Comparison of ENCODE assay signal across 17 cellular contexts in genomic region chr1:108595510-108595909, GRCh38. TPM values are rescaled to one million over a fixed set of nuclear protein-coding genes. Genes with fewer than 3 reads are reported as not detected.
DNase-seq lines count a peak whose midpoint lies in the region; ATAC-seq and TF ChIP-seq lines count a peak whose summit lies in the region.
"Had no signal": no experiment of that assay in that cellular context is flagged by ENCODE, and none has a peak within 500 bp of the region (broad histone marks: within the 10 kb centered on the region; RNA-seq: fewer than 3 reads in every experiment).

No MANE protein-coding gene starts in this region.

- DNase-seq in IMR-90 = peak; percentile 32
- DNase-seq in cardiac fibroblast (ENCODE audit: low read depth in 2 of 2) = peak; percentile 59 to 90
- no peak for DNase-seq in left ventricle myocardium inferior
- DNase-seq in stomach = no peak
- DNase-seq in PC-3 = no peak
- DNase-seq in activated effector memory CD4-positive, alpha-beta T cell treated with Interleukin-2 at 50 U/mL for 16 hours = no peak
- no peak for DNase-seq in activated T-cell treated with anti-CD3 and anti-CD28 coated beads, Interleukin-2, amount 50 U/mL, for 72 hours
- DNase-seq: activated CD4-positive, alpha-beta T cell treated with anti-CD3 and anti-CD28 coated beads, Interleukin-2, amount 10 ng/mL, durations not matched to agents 24 days and 14 days; activated T-cell treated with anti-CD3 and anti-CD28 coated beads, Interleukin-2, amount 50 U/mL, for 4 hours; amniotic stem cell; CD4-positive, CD25-positive, alpha-beta regulatory T cell; immature natural killer cell; NCI-H2081; NCI-H774; ovary; spleen had no signal

- no peak overlapping the region for H2BK5ac ChIP-seq in IMR-90 (ENCODE audit: low read depth, low read length, poor library complexity, severe bottlenecking)

- ATAC-seq in IMR-90 (ENCODE audit: low read depth) = no peak
- no peak for ATAC-seq in PC-3
- no peak for ATAC-seq in activated T-cell treated with anti-CD3 and anti-CD28 coated beads, Interleukin-2, amount 50 U/mL, for 72 hours (replicated peaks in 1 of 2)
- ATAC-seq: activated T-cell treated with anti-CD3 and anti-CD28 coated beads, Interleukin-2, amount 50 U/mL, for 4 hours had no signal

- H3K79me2 ChIP-seq in PC-3 (ENCODE audit: low read length) = no peaks in the 10 kb centered on the region

- H3K4ac ChIP-seq in IMR-90 (ENCODE audit: low read depth, low read length) = no peak overlapping the region

- H3K9me3 ChIP-seq in IMR-90 (ENCODE audit: control insufficient read depth, insufficient read depth, low read length) (no peaks in the 10 kb centered on the region), left ventricle myocardium inferior (replicated peaks) (no peaks in the 10 kb centered on the region), stomach (no peaks in the 10 kb centered on the region), PC-3 (ENCODE audit: low read length) (no peaks in the 10 kb centered on the region)
- H3K9me3 ChIP-seq: ovary, spleen had no signal

- H3K4me1 ChIP-seq in IMR-90 (ENCODE audit: control insufficient read depth, insufficient read depth, low read length) = peaks cover 4% of the 10 kb centered on the region
- peaks cover 63% of the 10 kb centered on the region for H3K4me1 ChIP-seq in left ventricle myocardium inferior
- peaks cover 14 to 77% (median 25%) of the 10 kb centered on the region in 4 donors for H3K4me1 ChIP-seq in stomach
- peaks cover 27% of the 10 kb centered on the region for H3K4me1 ChIP-seq in PC-3 (ENCODE audit: insufficient read depth, low read length)

- H3K9me3 Mint-ChIP-seq in activated T-cell treated with anti-CD3 and anti-CD28 coated beads, Interleukin-2, amount 50 U/mL, for 72 hours = no peaks in the 10 kb centered on the region
- H3K9me3 Mint-ChIP-seq: activated CD4-positive, alpha-beta T cell treated with anti-CD3 and anti-CD28 coated beads, Interleukin-2, amount 10 ng/mL, durations not matched to agents 24 days and 14 days; activated T-cell treated with anti-CD3 and anti-CD28 coated beads, Interleukin-2, amount 50 U/mL, for 4 hours; CD4-positive, CD25-positive, alpha-beta regulatory T cell; dendritic cell treated with granulocyte-macrophage colony-stimulating factor and Interleukin-4, amounts not matched to agents 40 ng/mL and 50 ng/mL, for 4 days; immature natural killer cell had no signal

- H3K27ac ChIP-seq in IMR-90 (ENCODE audit: insufficient read depth, low read length) = no peak overlapping the region
- H3K27ac ChIP-seq in left ventricle myocardium inferior (replicated peaks) = peak overlapping the region; percentile 45
- peak overlapping the region in 3 of 5 donors; percentile 50 to 63 (median 60) for H3K27ac ChIP-seq in stomach
- H3K27ac ChIP-seq in PC-3 (ENCODE audit: low read length) = no peak overlapping the region
- H3K27ac ChIP-seq: ovary had no signal

- POLR2A ChIA-PET in IMR-90 (lab: Charles Lee; ENCODE audit: unreplicated experiment) = interaction anchor here (0.5 kb wide), 1 partner anchor 62 kb away, joined by 7 read pairs; no protein-coding TSS in a partner anchor
- POLR2A ChIA-PET in PC-3 (lab: Charles Lee; ENCODE audit: unreplicated experiment) = no interaction called here

- in situ Hi-C loops in IMR-90 (cut with MboI; ENCODE audit: low sequenced_read_pairs) = no loop called here

- TF ChIP-seq POLR2A in IMR-90 (IDR thresholded peaks at IDR 0.05; ENCODE audit: low read depth, low read length) (no peak), stomach (IDR thresholded peaks at IDR 0.05) (no peak)

- no peak overlapping the region; the same call in 1 of the 2 replicates for H3K4me2 ChIP-seq in IMR-90 (ENCODE audit: low read depth, low read length)
- H3K4me2 ChIP-seq in PC-3 (ENCODE audit: low read length) = no peak overlapping the region

- H3K4me1 Mint-ChIP-seq in activated T-cell treated with anti-CD3 and anti-CD28 coated beads, Interleukin-2, amount 50 U/mL, for 72 hours (ENCODE audit: low read depth) = peaks cover 14% of the 10 kb centered on the region

- TF ChIP-seq EP300 in stomach (IDR thresholded peaks at IDR 0.05) = no peak

- H3K9ac ChIP-seq in IMR-90 (ENCODE audit: low read depth, low read length) (no peak overlapping the region), PC-3 (ENCODE audit: low read length) (no peak overlapping the region)

- no peaks in the 10 kb centered on the region for H3K36me3 ChIP-seq in IMR-90 (ENCODE audit: control insufficient read depth, insufficient read depth, low read length)
- no peaks in the 10 kb centered on the region for H3K36me3 ChIP-seq in left ventricle myocardium inferior
- H3K36me3 ChIP-seq in stomach = no peaks in the 10 kb centered on the region
- no peaks in the 10 kb centered on the region for H3K36me3 ChIP-seq in PC-3 (ENCODE audit: low read depth, low read length)
- H3K36me3 ChIP-seq: ovary had no signal

- H3K4me3 Mint-ChIP-seq in activated T-cell treated with anti-CD3 and anti-CD28 coated beads, Interleukin-2, amount 50 U/mL, for 72 hours = no peak overlapping the region
- H3K4me3 Mint-ChIP-seq: activated CD4-positive, alpha-beta T cell treated with anti-CD3 and anti-CD28 coated beads, Interleukin-2, amount 10 ng/mL, durations not matched to agents 24 days and 14 days; activated T-cell treated with anti-CD3 and anti-CD28 coated beads, Interleukin-2, amount 50 U/mL, for 4 hours; dendritic cell treated with granulocyte-macrophage colony-stimulating factor and Interleukin-4, amounts not matched to agents 40 ng/mL and 50 ng/mL, for 4 days; immature natural killer cell had no signal

- dilution Hi-C loops in IMR-90 (cut with HindIII; ENCODE audit: low sequenced_read_pairs, unreplicated experiment) = no loop called here

- no peaks in the 10 kb centered on the region for H3F3A ChIP-seq in PC-3 (ENCODE audit: low read length, unreplicated experiment)

- peaks cover 5% of the 10 kb centered on the region for H3K9me1 ChIP-seq in IMR-90 (ENCODE audit: insufficient read depth, low read length)

- intact Hi-C loops in IMR-90 (cut with micrococcal nuclease) (loop anchor here (5.0 kb wide), 1 partner anchor 38 kb away; no protein-coding TSS in a partner anchor), left ventricle myocardium inferior (cut with micrococcal nuclease) (no loop called here), stomach (cut with DNase I; ENCODE audit: low total_unique reads) (no loop called here), PC-3 (cut with micrococcal nuclease) (no loop called here)

- H3K9me2 ChIP-seq in PC-3 (replicated peaks; ENCODE audit: low read length) = no peaks in the 10 kb centered on the region

- no peaks in the 10 kb centered on the region for H3K27me3 Mint-ChIP-seq in activated T-cell treated with anti-CD3 and anti-CD28 coated beads, Interleukin-2, amount 50 U/mL, for 72 hours (ENCODE audit: low read depth)
- H3K27me3 Mint-ChIP-seq: activated CD4-positive, alpha-beta T cell treated with anti-CD3 and anti-CD28 coated beads, Interleukin-2, amount 10 ng/mL, durations not matched to agents 24 days and 14 days; CD4-positive, CD25-positive, alpha-beta regulatory T cell; dendritic cell treated with granulocyte-macrophage colony-stimulating factor and Interleukin-4, amounts not matched to agents 40 ng/mL and 50 ng/mL, for 4 days had no signal

- no peak overlapping the region for H2BK20ac ChIP-seq in IMR-90 (ENCODE audit: low read depth, low read length)

- H2AK5ac ChIP-seq in IMR-90 (ENCODE audit: low read depth, low read length) = peak overlapping the region; percentile 33; the same call in 1 of the 2 replicates

- no peaks in the 10 kb centered on the region for H4K20me1 ChIP-seq in IMR-90 (ENCODE audit: insufficient read depth, low read length)
- H4K20me1 ChIP-seq in PC-3 (ENCODE audit: low read length) = no peaks in the 10 kb centered on the region

- H3K14ac ChIP-seq in IMR-90 (replicated peaks; ENCODE audit: low read depth, low read length) = no peak overlapping the region

- no peak overlapping the region; the same call in 1 of the 2 replicates for H3K18ac ChIP-seq in IMR-90 (ENCODE audit: low read depth, low read length)

- no peak overlapping the region for H3K27ac Mint-ChIP-seq in activated T-cell treated with anti-CD3 and anti-CD28 coated beads, Interleukin-2, amount 50 U/mL, for 72 hours
- H3K27ac Mint-ChIP-seq: activated CD4-positive, alpha-beta T cell treated with anti-CD3 and anti-CD28 coated beads, Interleukin-2, amount 10 ng/mL, durations not matched to agents 24 days and 14 days; dendritic cell treated with granulocyte-macrophage colony-stimulating factor and Interleukin-4, amounts not matched to agents 40 ng/mL and 50 ng/mL, for 4 days had no signal

- H3K27me3 ChIP-seq in IMR-90 (ENCODE audit: control insufficient read depth, insufficient read depth, low read length) (no peaks in the 10 kb centered on the region), left ventricle myocardium inferior (ENCODE audit: low read depth) (no peaks in the 10 kb centered on the region), stomach (no peaks in the 10 kb centered on the region), PC-3 (ENCODE audit: low read length) (no peaks in the 10 kb centered on the region)
- H3K27me3 ChIP-seq: ovary, spleen had no signal

- H3K79me1 ChIP-seq in IMR-90 (ENCODE audit: low read depth in 1 of 2, low read length in 2 of 2) = peaks cover 3 to 23% of the 10 kb centered on the region in 2 experiments; a peak in 3 of 4 replicates

- H2AFZ ChIP-seq in IMR-90 (replicated peaks; ENCODE audit: low read length, poor library complexity) = no peak overlapping the region
- no peak overlapping the region for H2AFZ ChIP-seq in PC-3 (ENCODE audit: low read length)

- TF ChIP-seq CTCF in IMR-90 (conservative IDR thresholded peaks at IDR 0.05; ENCODE audit: low read depth, low read length) = no peak
- no peak for TF ChIP-seq CTCF in cardiac fibroblast (IDR thresholded peaks at IDR 0.05; ENCODE audit: low read depth, low read length)
- TF ChIP-seq CTCF in left ventricle myocardium inferior (IDR thresholded peaks at IDR 0.05; ENCODE audit: borderline replicate concordance) = no peak
- no peak for TF ChIP-seq CTCF in stomach (IDR thresholded peaks at IDR 0.05)
- no peak for TF ChIP-seq CTCF in PC-3 (conservative IDR thresholded peaks at IDR 0.05; ENCODE audit: low read depth, low read length)

- no peak overlapping the region for H2AK9ac ChIP-seq in IMR-90 (replicated peaks; ENCODE audit: low read depth, low read length, poor library complexity)

- BruUV-seq in IMR-90 (replicated peaks; lab: Mats Ljungman, UMichigan) (no TSS peak), PC-3 (replicated peaks; lab: Mats Ljungman, UMichigan) (no TSS peak)

- CTCF ChIA-PET in IMR-90 (lab: Yijun Ruan, JAX) (no interaction called here), PC-3 (lab: Charles Lee) (interaction anchor here (0.5 kb wide), 1 partner anchor 83 kb away, joined by 3 read pairs; no protein-coding TSS in a partner anchor)

- no peak overlapping the region; the same call in 1 of the 2 replicates for H4K5ac ChIP-seq in IMR-90 (ENCODE audit: low read depth, low read length)

- no peaks in the 10 kb centered on the region for H3K36me3 Mint-ChIP-seq in activated T-cell treated with anti-CD3 and anti-CD28 coated beads, Interleukin-2, amount 50 U/mL, for 72 hours (ENCODE audit: insufficient read depth in 2 of 2)
- H3K36me3 Mint-ChIP-seq: immature natural killer cell had no signal

- no peak overlapping the region for H4K91ac ChIP-seq in IMR-90 (ENCODE audit: insufficient read depth, low read depth, low read length)

- no peak overlapping the region for H2BK120ac ChIP-seq in IMR-90 (ENCODE audit: low read depth, low read length)

- H3K56ac ChIP-seq in IMR-90 (ENCODE audit: extremely low read depth, insufficient read depth, low read length) = no peak overlapping the region

- H3K4me3 ChIP-seq in IMR-90 (ENCODE audit: insufficient read depth, low read depth, low read length) (no peak overlapping the region), cardiac fibroblast (replicated peaks in 1 of 2; ENCODE audit: low read depth in 2 of 2, low read length in 2 of 2) (no peak overlapping the region), left ventricle myocardium inferior (no peak overlapping the region), stomach (no peak overlapping the region), PC-3 (ENCODE audit: low read length) (no peak overlapping the region)
- H3K4me3 ChIP-seq: ovary, spleen had no signal

- H3K23ac ChIP-seq in IMR-90 (ENCODE audit: low read depth, low read length) = no peak overlapping the region

- TF ChIP-seq RAD21 in IMR-90 (IDR thresholded peaks at IDR 0.05; ENCODE audit: low read length) = no peak

- WGBS in IMR-90 (ENCODE audit: extremely low coverage in 2 of 2, insufficient read length in 1 of 2), 2 experiments = 33% methylated on average over 1 of the region's 2 CpGs; no CpG with 5 or more reads in 1 of the 2 experiments
- WGBS in stomach, 5 donors = 8 to 22% (median 18%) methylated on average over 2 of the region's 2 CpGs

- no peak overlapping the region for H4K8ac ChIP-seq in IMR-90 (ENCODE audit: low read depth in 2 of 2, low read length in 2 of 2)

- 0 out of 3 replicates have a peak overlapping the region, but pooled peaks have one; percentile 10 for H2BK15ac ChIP-seq in IMR-90 (ENCODE audit: low read depth, low read length)

RNA-seq across cellular contexts. Expression of gene EEIG2, which starts 35.6 kb away (rescaled TPM):
- total RNA-seq in IMR-90 (2012; rRNA removed) = 4.8 and 5.8 TPM in 2 replicates
- polyA plus RNA-seq in IMR-90 (2012; rRNA removed) = 1.4 and 1.7 TPM in 2 replicates
- polyA plus RNA-seq in IMR-90 (2012; cell fraction: cytosol; rRNA removed) = 0.26 and 0.34 TPM in 2 replicates
- polyA plus RNA-seq in IMR-90 (2012; cell fraction: nucleus; rRNA removed; ENCODE audit: low replicate concordance) = 0.36 and 2.0 TPM in 2 replicates
- total RNA-seq in left ventricle myocardium inferior = 7.5 TPM
- 10 to 100 TPM in 3 of 5 donors, 1 to 10 TPM in 2; 4.7 to 33.2 (median 11.0) TPM for total RNA-seq in stomach
- polyA plus RNA-seq in stomach = 10 to 100 TPM in 1 of 3 donors, 1 to 10 TPM in 2; 3.1 to 11.9 (median 8.3) TPM
- total RNA-seq in PC-3 (2014; rRNA removed) = 5.2 and 6.2 TPM in 2 replicates
- 1 to 10 TPM; 8.9 to 9.9 TPM for total RNA-seq in activated T-cell treated with anti-CD3 and anti-CD28 coated beads, Interleukin-2, amount 50 U/mL, for 72 hours

Comparison
In these comparisons a context has a peak if more than half of its experiments do, and no peak if none do; other contexts are left out.
1. DNase-seq: peak in IMR-90 (single experiment) and cardiac fibroblast (2 of 2); none in left ventricle myocardium inferior (single experiment), stomach (single experiment), PC-3 (single experiment), activated effector memory CD4-positive, alpha-beta T cell treated with Interleukin-2 at 50 U/mL for 16 hours (single experiment) and activated T-cell treated with anti-CD3 and anti-CD28 coated beads, Interleukin-2, amount 50 U/mL, for 72 hours (0 of 2).
2. H3K27ac ChIP-seq: peak in left ventricle myocardium inferior (single experiment) and stomach (3 of 5); none in IMR-90 (single experiment) and PC-3 (single experiment).